ENCODE assay signal across 14 cellular contexts in the genomic region with DNA sequence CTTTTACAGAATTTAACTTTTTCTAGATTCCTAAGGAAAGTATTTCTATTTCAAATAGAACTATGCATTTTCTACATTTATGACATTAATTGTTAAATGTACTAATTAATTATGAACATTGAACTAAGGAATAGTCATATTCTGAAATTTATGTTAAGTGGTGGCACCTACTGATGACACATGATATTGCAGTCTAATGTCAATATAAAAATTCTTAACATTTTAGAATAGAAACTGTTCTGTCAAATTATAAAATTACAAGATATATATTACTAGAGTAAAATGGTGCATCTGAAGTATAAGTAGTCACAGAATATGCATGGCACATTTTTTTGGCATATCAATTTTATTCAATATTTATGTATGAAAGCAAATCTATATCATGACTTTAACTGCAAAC. TPM values are rescaled to one million over a fixed set of nuclear protein-coding genes. Genes with fewer than 3 reads are reported as not detected.
A peak's percentile ranks its signal among the peaks of the same experiment; 100 is the strongest.
DNase-seq lines count a peak whose midpoint lies in the region; ATAC-seq, FAIRE-seq and TF ChIP-seq lines count a peak whose summit lies in the region.
"Had no signal": no experiment of that assay in that cellular context is flagged by ENCODE, and none has a peak within 500 bp of the region (broad histone marks: within the 10 kb centered on the region; RNA-seq: fewer than 3 reads in every experiment).

No MANE protein-coding gene starts in this region.

- H3K4me3 ChIP-seq in kidney (ENCODE audit: low read length in 2 of 2) = no peak overlapping the region
- H3K4me3 ChIP-seq: right atrium auricular region had no signal

- peak; percentile 1 for DNase-seq in ACHN
- no peak for DNase-seq in GM13977 (ENCODE audit: low spot score)
- DNase-seq in kidney = no peak
- DNase-seq in GDM1 (lab: John Stamatoyannopoulos, UW) = no peak
- no peak for DNase-seq in stimulated activated naive CD4-positive, alpha-beta T cell treated with Interleukin-2 at 50 U/mL for 16 hours (lab: John Stamatoyannopoulos, UW)
- DNase-seq in effector CD4-positive, alpha-beta T cell = no peak
- DNase-seq: activated gamma-delta T cell treated with Interleukin-2 at 50 U/mL for 16 hours, COR-L47, NCI-H2171 had no signal

- no peaks in the 10 kb centered on the region for H3K9me3 ChIP-seq in kidney (ENCODE audit: control insufficient read depth in 1 of 2, low read length in 2 of 2)
- H3K9me3 ChIP-seq: right atrium auricular region had no signal

- in situ Hi-C loops in ACHN (cut with HindIII; ENCODE audit: low pct_ligation_motif_present, low pct_unique_long_range_greater_than_20kb, low sequenced_read_pairs) = no loop called here
- in situ Hi-C loops in GM13977 (cut with MboI; ENCODE audit: low pct_unique_long_range_greater_than_20kb, low sequenced_read_pairs, unreplicated experiment) = no loop called here

- no peaks in the 10 kb centered on the region for H3K36me3 ChIP-seq in kidney (ENCODE audit: control insufficient read depth in 1 of 2, insufficient read depth in 2 of 2, low read length in 2 of 2)
- H3K36me3 ChIP-seq: right atrium auricular region had no signal

- H3K4me1 ChIP-seq in kidney (ENCODE audit: control insufficient read depth in 1 of 2, insufficient read depth in 1 of 2, low read depth in 1 of 2, low read length in 2 of 2) = no peaks in the 10 kb centered on the region
- H3K4me1 ChIP-seq: right atrium auricular region had no signal

- intact Hi-C loops in kidney (cut with DNase I) = no loop called here

- no peak for ATAC-seq in HG03196 (IDR thresholded peaks at IDR 0.05; ENCODE audit: unreplicated experiment)

- H3K27ac ChIP-seq in VCaP (no peak overlapping the region), kidney (ENCODE audit: low read depth in 2 of 2, low read length in 2 of 2) (no peak overlapping the region)
- H3K27ac ChIP-seq: HL-60, right atrium auricular region had no signal

- TF ChIP-seq CTCF in GM13977 (IDR thresholded peaks at IDR 0.05; ENCODE audit: extremely low read depth, insufficient read depth, missing control alignments) (peak; percentile 13), VCaP (conservative IDR thresholded peaks at IDR 0.05) (peak; percentile 59), kidney (IDR thresholded peaks at IDR 0.05; ENCODE audit: borderline replicate concordance, extremely low read depth, insufficient read depth) (peak; percentile 12)

- FAIRE-seq in kidney (lab: Jason Lieb, UNC) = peak; percentile 96
- FAIRE-seq: keratinocyte had no signal

- H3K9ac ChIP-seq in kidney (ENCODE audit: low read length in 2 of 2) = no peak overlapping the region

RNA-seq across cellular contexts. Expression of a gene that starts 40.2 kb away (rescaled TPM):
- 1.6 TPM for total RNA-seq in kidney
- polyA plus RNA-seq in kidney (ENCODE audit: insufficient read depth, low read depth, low replicate concordance) = 14.7 TPM
- polyA plus RNA-seq: keratinocyte had no signal

RNA-seq across cellular contexts. Expression of a gene that starts 51.6 kb away (rescaled TPM):
- 0.63 TPM for total RNA-seq in kidney
- polyA plus RNA-seq in kidney (ENCODE audit: insufficient read depth, low read depth, low replicate concordance) = not detected
- total RNA-seq: right atrium auricular region had no signal
